11 cellular contexts compared by ENCODE assay signal in genomic region chr4:173835863-173836262, GRCh38.
DNase-seq lines count a peak whose midpoint lies in the region; ATAC-seq and TF ChIP-seq lines count a peak whose summit lies in the region.
"Had no signal": no experiment of that assay in that cellular context is flagged by ENCODE, and none has a peak within 500 bp of the region (broad histone marks: within the 10 kb centered on the region; RNA-seq: fewer than 3 reads in every experiment).

No MANE protein-coding gene starts in this region.

- H3K36me3 Mint-ChIP-seq in activated CD4-positive, alpha-beta memory T cell treated with anti-CD3 and anti-CD28 coated beads, Interleukin-2, amount 10 ng/mL, durations not matched to agents 7 days and 5 days (ENCODE audit: low read depth), result no peaks in the 10 kb centered on the region
- H3K36me3 Mint-ChIP-seq in natural killer cell, result no peaks in the 10 kb centered on the region

- H3K27ac Mint-ChIP-seq in activated CD4-positive, alpha-beta memory T cell treated with anti-CD3 and anti-CD28 coated beads, Interleukin-2, amount 10 ng/mL, durations not matched to agents 7 days and 5 days, result no peak overlapping the region
- H3K27ac Mint-ChIP-seq in natural killer cell, result no peak overlapping the region
- H3K27ac Mint-ChIP-seq: activated T-helper 17 cell treated with anti-CD3 and anti-CD28 coated beads, Interleukin-2, amount 50 U/mL, for 72 hours had no signal

- H3K4me3 Mint-ChIP-seq in activated CD4-positive, alpha-beta memory T cell treated with anti-CD3 and anti-CD28 coated beads, Interleukin-2, amount 10 ng/mL, durations not matched to agents 7 days and 5 days, result no peak overlapping the region
- no peak overlapping the region for H3K4me3 Mint-ChIP-seq in natural killer cell
- H3K4me3 Mint-ChIP-seq: activated T-helper 17 cell treated with anti-CD3 and anti-CD28 coated beads, Interleukin-2, amount 50 U/mL, for 72 hours had no signal

- no peaks in the 10 kb centered on the region for H3K27me3 Mint-ChIP-seq in activated CD4-positive, alpha-beta memory T cell treated with anti-CD3 and anti-CD28 coated beads, Interleukin-2, amount 10 ng/mL, durations not matched to agents 7 days and 5 days
- no peaks in the 10 kb centered on the region for H3K27me3 Mint-ChIP-seq in natural killer cell (ENCODE audit: low read depth in 2 of 2)

- intact Hi-C loops in natural killer cell (cut with micrococcal nuclease), result no loop called here

- no peaks in the 10 kb centered on the region for H3K4me1 Mint-ChIP-seq in activated CD4-positive, alpha-beta memory T cell treated with anti-CD3 and anti-CD28 coated beads, Interleukin-2, amount 10 ng/mL, durations not matched to agents 7 days and 5 days
- no peaks in the 10 kb centered on the region for H3K4me1 Mint-ChIP-seq in natural killer cell
- H3K4me1 Mint-ChIP-seq: activated T-helper 17 cell treated with anti-CD3 and anti-CD28 coated beads, Interleukin-2, amount 50 U/mL, for 72 hours had no signal

- H3K9me3 Mint-ChIP-seq in activated CD4-positive, alpha-beta memory T cell treated with anti-CD3 and anti-CD28 coated beads, Interleukin-2, amount 10 ng/mL, durations not matched to agents 7 days and 5 days, result no peaks in the 10 kb centered on the region
- H3K9me3 Mint-ChIP-seq in natural killer cell, result peaks cover 4 to 5% of the 10 kb centered on the region in 2 donors
- H3K9me3 Mint-ChIP-seq: activated T-helper 17 cell treated with anti-CD3 and anti-CD28 coated beads, Interleukin-2, amount 50 U/mL, for 72 hours had no signal

- ATAC-seq in natural killer cell, result no peak
- ATAC-seq: activated T-helper 17 cell treated with anti-CD3 and anti-CD28 coated beads, Interleukin-2, amount 50 U/mL, for 72 hours had no signal

- CTCF ChIA-PET in activated CD4-positive, alpha-beta memory T cell treated with anti-CD3 and anti-CD28 coated beads, Interleukin-2, amount 10 ng/mL, durations not matched to agents 7 days and 5 days (lab: Charles Lee), result no interaction called here

- POLR2A ChIA-PET in activated CD4-positive, alpha-beta memory T cell treated with anti-CD3 and anti-CD28 coated beads, Interleukin-2, amount 10 ng/mL, durations not matched to agents 7 days and 5 days (lab: Charles Lee), result no interaction called here

- no peak for TF ChIP-seq CTCF in natural killer cell (IDR thresholded peaks at IDR 0.05)

- DNase-seq in EL (peak; percentile 0), OCI-M2 (lab: John Stamatoyannopoulos, UW; ENCODE audit: unreplicated experiment) (peak; percentile 2), fibroblast of peridontal ligament (ENCODE audit: extremely low read depth) (peak; percentile 67), mucosa of gallbladder (ENCODE audit: low spot score) (peak; percentile 12), activated gamma-delta T cell treated with Interleukin-2 at 50 U/mL for 16 hours (no peak), hippocampal formation (lab: John Stamatoyannopoulos, UW) (no peak), natural killer cell (no peak)
- no peak for DNase-seq in activated CD4-positive, alpha-beta memory T cell treated with anti-CD3 and anti-CD28 coated beads, Interleukin-2, amount 10 ng/mL, durations not matched to agents 7 days and 5 days
- DNase-seq: MM.1S; stimulated activated naive CD4-positive, alpha-beta T cell had no signal

Comparison
In these comparisons a context has a peak if more than half of its experiments do, and no peak if none do; other contexts are left out.
1. DNase-seq: peak in EL (single experiment), OCI-M2 (single experiment), fibroblast of peridontal ligament (single experiment) and mucosa of gallbladder (single experiment); none in activated gamma-delta T cell treated with Interleukin-2 at 50 U/mL for 16 hours (single experiment), hippocampal formation (0 of 2), activated CD4-positive, alpha-beta memory T cell treated with anti-CD3 and anti-CD28 coated beads, Interleukin-2, amount 10 ng/mL, durations not matched to agents 7 days and 5 days (single experiment) and natural killer cell (single experiment).